2 cellular contexts compared by ENCODE assay signal in the genomic region with DNA sequence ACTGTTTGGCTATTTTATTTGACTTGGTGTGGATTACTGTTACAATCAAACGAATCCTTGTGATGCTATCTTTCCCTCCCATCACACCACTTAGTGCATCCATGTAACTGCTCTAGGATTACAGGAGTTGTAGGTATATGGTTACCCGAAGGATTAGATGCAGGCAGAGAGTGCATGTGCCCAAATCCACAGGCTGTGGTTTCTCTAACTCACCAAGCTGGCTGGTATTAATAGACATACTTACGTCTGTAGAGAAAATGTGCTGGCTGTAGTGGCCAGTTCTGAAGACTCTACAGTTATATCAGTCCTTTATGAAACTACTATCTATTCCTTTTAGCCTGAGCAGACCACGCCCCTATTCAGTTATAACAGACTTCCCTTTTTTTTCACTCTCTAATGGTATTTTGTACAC.
TF ChIP-seq lines count a peak whose summit lies in the region.

No MANE protein-coding gene starts in this region.

TF ChIP-seq in A549, 52 proteins besides CTCF, POLR2A, EP300 and RAD21 (continued from another document):
- TF ChIP-seq, protein P1, sequence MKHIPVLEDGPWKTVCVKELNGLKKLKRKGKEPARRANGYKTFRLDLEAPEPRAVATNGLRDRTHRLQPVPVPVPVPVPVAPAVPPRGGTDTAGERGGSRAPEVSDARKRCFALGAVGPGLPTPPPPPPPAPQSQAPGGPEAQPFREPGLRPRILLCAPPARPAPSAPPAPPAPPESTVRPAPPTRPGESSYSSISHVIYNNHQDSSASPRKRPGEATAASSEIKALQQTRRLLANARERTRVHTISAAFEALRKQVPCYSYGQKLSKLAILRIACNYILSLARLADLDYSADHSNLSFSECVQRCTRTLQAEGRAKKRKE (CRISPR knock-in tag; IDR thresholded peaks at IDR 0.05; ENCODE audit: low read depth) = no peak
- TF ChIP-seq, protein P2, sequence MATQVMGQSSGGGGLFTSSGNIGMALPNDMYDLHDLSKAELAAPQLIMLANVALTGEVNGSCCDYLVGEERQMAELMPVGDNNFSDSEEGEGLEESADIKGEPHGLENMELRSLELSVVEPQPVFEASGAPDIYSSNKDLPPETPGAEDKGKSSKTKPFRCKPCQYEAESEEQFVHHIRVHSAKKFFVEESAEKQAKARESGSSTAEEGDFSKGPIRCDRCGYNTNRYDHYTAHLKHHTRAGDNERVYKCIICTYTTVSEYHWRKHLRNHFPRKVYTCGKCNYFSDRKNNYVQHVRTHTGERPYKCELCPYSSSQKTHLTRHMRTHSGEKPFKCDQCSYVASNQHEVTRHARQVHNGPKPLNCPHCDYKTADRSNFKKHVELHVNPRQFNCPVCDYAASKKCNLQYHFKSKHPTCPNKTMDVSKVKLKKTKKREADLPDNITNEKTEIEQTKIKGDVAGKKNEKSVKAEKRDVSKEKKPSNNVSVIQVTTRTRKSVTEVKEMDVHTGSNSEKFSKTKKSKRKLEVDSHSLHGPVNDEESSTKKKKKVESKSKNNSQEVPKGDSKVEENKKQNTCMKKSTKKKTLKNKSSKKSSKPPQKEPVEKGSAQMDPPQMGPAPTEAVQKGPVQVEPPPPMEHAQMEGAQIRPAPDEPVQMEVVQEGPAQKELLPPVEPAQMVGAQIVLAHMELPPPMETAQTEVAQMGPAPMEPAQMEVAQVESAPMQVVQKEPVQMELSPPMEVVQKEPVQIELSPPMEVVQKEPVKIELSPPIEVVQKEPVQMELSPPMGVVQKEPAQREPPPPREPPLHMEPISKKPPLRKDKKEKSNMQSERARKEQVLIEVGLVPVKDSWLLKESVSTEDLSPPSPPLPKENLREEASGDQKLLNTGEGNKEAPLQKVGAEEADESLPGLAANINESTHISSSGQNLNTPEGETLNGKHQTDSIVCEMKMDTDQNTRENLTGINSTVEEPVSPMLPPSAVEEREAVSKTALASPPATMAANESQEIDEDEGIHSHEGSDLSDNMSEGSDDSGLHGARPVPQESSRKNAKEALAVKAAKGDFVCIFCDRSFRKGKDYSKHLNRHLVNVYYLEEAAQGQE (IDR thresholded peaks at IDR 0.05) = no peak
- TF ChIP-seq RARB (CRISPR knock-in tag; IDR thresholded peaks at IDR 0.05) (no peak), ZNF302 (CRISPR knock-in tag; IDR thresholded peaks at IDR 0.05) (no peak)

TF ChIP-seq in GM23338, 12 proteins besides CTCF, POLR2A, EP300 and RAD21:
- TF ChIP-seq, protein P3, sequence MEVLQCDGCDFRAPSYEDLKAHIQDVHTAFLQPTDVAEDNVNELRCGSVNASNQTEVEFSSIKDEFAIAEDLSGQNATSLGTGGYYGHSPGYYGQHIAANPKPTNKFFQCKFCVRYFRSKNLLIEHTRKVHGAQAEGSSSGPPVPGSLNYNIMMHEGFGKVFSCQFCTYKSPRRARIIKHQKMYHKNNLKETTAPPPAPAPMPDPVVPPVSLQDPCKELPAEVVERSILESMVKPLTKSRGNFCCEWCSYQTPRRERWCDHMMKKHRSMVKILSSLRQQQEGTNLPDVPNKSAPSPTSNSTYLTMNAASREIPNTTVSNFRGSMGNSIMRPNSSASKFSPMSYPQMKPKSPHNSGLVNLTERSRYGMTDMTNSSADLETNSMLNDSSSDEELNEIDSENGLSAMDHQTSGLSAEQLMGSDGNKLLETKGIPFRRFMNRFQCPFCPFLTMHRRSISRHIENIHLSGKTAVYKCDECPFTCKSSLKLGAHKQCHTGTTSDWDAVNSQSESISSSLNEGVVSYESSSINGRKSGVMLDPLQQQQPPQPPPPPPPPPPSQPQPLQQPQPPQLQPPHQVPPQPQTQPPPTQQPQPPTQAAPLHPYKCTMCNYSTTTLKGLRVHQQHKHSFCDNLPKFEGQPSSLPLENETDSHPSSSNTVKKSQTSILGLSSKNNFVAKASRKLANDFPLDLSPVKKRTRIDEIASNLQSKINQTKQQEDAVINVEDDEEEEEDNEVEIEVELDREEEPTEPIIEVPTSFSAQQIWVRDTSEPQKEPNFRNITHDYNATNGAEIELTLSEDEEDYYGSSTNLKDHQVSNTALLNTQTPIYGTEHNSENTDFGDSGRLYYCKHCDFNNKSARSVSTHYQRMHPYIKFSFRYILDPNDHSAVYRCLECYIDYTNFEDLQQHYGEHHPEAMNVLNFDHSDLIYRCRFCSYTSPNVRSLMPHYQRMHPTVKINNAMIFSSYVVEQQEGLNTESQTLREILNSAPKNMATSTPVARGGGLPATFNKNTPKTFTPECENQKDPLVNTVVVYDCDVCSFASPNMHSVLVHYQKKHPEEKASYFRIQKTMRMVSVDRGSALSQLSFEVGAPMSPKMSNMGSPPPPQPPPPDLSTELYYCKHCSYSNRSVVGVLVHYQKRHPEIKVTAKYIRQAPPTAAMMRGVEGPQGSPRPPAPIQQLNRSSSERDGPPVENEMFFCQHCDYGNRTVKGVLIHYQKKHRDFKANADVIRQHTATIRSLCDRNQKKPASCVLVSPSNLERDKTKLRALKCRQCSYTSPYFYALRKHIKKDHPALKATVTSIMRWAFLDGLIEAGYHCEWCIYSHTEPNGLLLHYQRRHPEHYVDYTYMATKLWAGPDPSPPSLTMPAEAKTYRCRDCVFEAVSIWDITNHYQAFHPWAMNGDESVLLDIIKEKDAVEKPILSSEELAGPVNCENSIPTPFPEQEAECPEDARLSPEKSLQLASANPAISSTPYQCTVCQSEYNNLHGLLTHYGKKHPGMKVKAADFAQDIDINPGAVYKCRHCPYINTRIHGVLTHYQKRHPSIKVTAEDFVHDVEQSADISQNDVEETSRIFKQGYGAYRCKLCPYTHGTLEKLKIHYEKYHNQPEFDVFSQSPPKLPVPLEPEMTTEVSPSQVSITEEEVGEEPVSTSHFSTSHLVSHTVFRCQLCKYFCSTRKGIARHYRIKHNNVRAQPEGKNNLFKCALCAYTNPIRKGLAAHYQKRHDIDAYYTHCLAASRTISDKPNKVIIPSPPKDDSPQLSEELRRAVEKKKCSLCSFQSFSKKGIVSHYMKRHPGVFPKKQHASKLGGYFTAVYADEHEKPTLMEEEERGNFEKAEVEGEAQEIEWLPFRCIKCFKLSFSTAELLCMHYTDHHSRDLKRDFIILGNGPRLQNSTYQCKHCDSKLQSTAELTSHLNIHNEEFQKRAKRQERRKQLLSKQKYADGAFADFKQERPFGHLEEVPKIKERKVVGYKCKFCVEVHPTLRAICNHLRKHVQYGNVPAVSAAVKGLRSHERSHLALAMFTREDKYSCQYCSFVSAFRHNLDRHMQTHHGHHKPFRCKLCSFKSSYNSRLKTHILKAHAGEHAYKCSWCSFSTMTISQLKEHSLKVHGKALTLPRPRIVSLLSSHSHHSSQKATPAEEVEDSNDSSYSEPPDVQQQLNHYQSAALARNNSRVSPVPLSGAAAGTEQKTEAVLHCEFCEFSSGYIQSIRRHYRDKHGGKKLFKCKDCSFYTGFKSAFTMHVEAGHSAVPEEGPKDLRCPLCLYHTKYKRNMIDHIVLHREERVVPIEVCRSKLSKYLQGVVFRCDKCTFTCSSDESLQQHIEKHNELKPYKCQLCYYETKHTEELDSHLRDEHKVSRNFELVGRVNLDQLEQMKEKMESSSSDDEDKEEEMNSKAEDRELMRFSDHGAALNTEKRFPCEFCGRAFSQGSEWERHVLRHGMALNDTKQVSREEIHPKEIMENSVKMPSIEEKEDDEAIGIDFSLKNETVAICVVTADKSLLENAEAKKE (CRISPR knock-in tag; IDR thresholded peaks at IDR 0.05) = no peak
- no peak for TF ChIP-seq ZNF114 (CRISPR knock-in tag; IDR thresholded peaks at IDR 0.05)
- no peak for TF ChIP-seq ETS1 (IDR thresholded peaks at IDR 0.05)
- no peak for TF ChIP-seq JUNB (IDR thresholded peaks at IDR 0.05; ENCODE audit: unreplicated experiment)
- no peak for TF ChIP-seq CREB1 (CRISPR knock-in tag; IDR thresholded peaks at IDR 0.05; ENCODE audit: low read depth)
- TF ChIP-seq STAT1 (IDR thresholded peaks at IDR 0.05; ENCODE audit: unreplicated experiment) = no peak
- TF ChIP-seq ZNF331 (CRISPR knock-in tag; IDR thresholded peaks at IDR 0.05; ENCODE audit: low read depth) = no peak
- TF ChIP-seq, protein P2 (IDR thresholded peaks at IDR 0.05; ENCODE audit: unreplicated experiment) = no peak
- no peak for TF ChIP-seq NANOG (IDR thresholded peaks at IDR 0.05; ENCODE audit: borderline replicate concordance)
- no peak for TF ChIP-seq EZH2 (IDR thresholded peaks at IDR 0.05; ENCODE audit: low read depth, unreplicated experiment)
- TF ChIP-seq POLR2AphosphoS5 (IDR thresholded peaks at IDR 0.05; ENCODE audit: low read depth) = no peak
- no peak for TF ChIP-seq EZH2phosphoT487 (IDR thresholded peaks at IDR 0.05; ENCODE audit: unreplicated experiment)
